16 cellular contexts compared by ENCODE assay signal in the genomic region with DNA sequence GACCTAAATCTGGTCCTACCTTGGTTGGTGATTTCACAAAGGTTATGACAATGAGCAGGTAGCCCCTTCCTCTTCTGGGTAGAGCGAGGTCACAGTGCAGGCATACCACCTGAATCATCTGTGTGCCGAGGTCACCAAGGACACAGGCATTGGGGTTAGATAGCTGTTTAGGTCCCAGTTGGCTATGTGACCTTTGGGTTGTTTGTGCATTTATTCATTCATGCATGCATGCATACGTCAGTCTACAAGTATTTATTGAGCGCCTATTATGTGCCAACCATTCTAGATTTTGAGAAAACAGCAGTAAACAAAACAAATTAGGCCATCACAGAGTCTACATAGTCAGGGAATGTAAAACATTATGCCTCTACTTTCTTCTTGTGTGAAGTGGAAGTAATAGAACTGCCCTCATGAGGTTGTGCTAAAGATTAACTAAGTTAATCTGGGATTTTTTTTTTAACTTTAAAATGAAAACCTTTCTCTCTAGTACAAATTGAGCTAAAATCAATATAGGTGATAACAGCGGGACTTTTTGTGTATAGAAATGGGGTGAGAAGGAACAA.
DNase-seq lines count a peak whose midpoint lies in the region; ATAC-seq, FAIRE-seq and TF ChIP-seq lines count a peak whose summit lies in the region.
"Had no signal": no experiment of that assay in that cellular context is flagged by ENCODE, and none has a peak within 500 bp of the region (broad histone marks: within the 10 kb centered on the region; RNA-seq: fewer than 3 reads in every experiment).

No MANE protein-coding gene starts in this region.

- intact Hi-C loops in Calu3 (cut with micrococcal nuclease; ENCODE audit: unreplicated experiment) (loop anchor here (5.0 kb wide), 1 partner anchor 102 kb away; no protein-coding TSS in a partner anchor), body of pancreas (cut with DNase I) (no loop called here), pancreas (cut with DNase I) (no loop called here), stomach (cut with DNase I; ENCODE audit: low total_unique reads) (no loop called here)

- 49% methylated on average over 5 of the region's 5 CpGs for WGBS in body of pancreas, 2 donors
- WGBS in pancreas, 2 donors: 42 to 43% methylated on average over 5 of the region's 5 CpGs
- 40 to 74% (median 58%) methylated on average over 5 of the region's 5 CpGs for WGBS in stomach, 5 donors

- TF ChIP-seq POLR2A in body of pancreas (IDR thresholded peaks at IDR 0.05) (no peak), stomach (IDR thresholded peaks at IDR 0.05) (no peak)

- CTCF ChIA-PET in Calu3 (lab: Charles Lee): interaction anchor here (0.5 to 1.2 kb wide), 5 partner anchors 9 to 86 kb away, joined by 3 to 4 read pairs (median 4); no protein-coding TSS in a partner anchor

- TF ChIP-seq CTCF in Calu3 (IDR thresholded peaks at IDR 0.05; ENCODE audit: unreplicated experiment): no peak
- no peak for TF ChIP-seq CTCF in body of pancreas (IDR thresholded peaks at IDR 0.05)
- TF ChIP-seq CTCF in pancreas (IDR thresholded peaks at IDR 0.05): no peak
- no peak for TF ChIP-seq CTCF in stomach (IDR thresholded peaks at IDR 0.05)

- peak overlapping the region; percentile 28 for H3K27ac Mint-ChIP-seq in Calu3 (ENCODE audit: unreplicated experiment)
- H3K27ac Mint-ChIP-seq: B cell; CD8-positive, alpha-beta T cell had no signal

- BruUV-seq in Calu3 (replicated peaks; lab: Mats Ljungman, UMichigan): no TSS peak

- H3K27me3 ChIP-seq in body of pancreas: no peaks in the 10 kb centered on the region
- no peaks in the 10 kb centered on the region for H3K27me3 ChIP-seq in pancreas
- no peaks in the 10 kb centered on the region for H3K27me3 ChIP-seq in stomach
- H3K27me3 ChIP-seq: BLaER1 treated with 17β-estradiol and CSF1 and Interleukin-3, amounts not matched to agents 10 nM and 100 nM had no signal

- no peaks in the 10 kb centered on the region for H3K9me3 ChIP-seq in body of pancreas
- H3K9me3 ChIP-seq in pancreas: no peaks in the 10 kb centered on the region
- no peaks in the 10 kb centered on the region for H3K9me3 ChIP-seq in stomach
- H3K9me3 ChIP-seq: A549; BLaER1 treated with 17β-estradiol and CSF1 and Interleukin-3, amounts not matched to agents 10 nM and 100 nM had no signal

- no peak overlapping the region for H3K4me3 Mint-ChIP-seq in Calu3 (ENCODE audit: low read depth, unreplicated experiment)
- H3K4me3 Mint-ChIP-seq: B cell; CD8-positive, alpha-beta T cell had no signal

- no peaks in the 10 kb centered on the region for H3K27me3 Mint-ChIP-seq in Calu3 (ENCODE audit: unreplicated experiment)
- H3K27me3 Mint-ChIP-seq: B cell had no signal

- FAIRE-seq in pancreas (lab: Jason Lieb, UNC): no peak
- FAIRE-seq: A549 had no signal

- DNase-seq in Calu3: no peak
- no peak for DNase-seq in body of pancreas
- no peak for DNase-seq in pancreas
- no peak for DNase-seq in stomach
- DNase-seq in superior temporal gyrus (ENCODE audit: extremely low spot score): no peak
- DNase-seq: CD8-positive, alpha-beta T cell; DMS79; GDM1; HCEC 1CT had no signal

- no peak for TF ChIP-seq EP300 in stomach (IDR thresholded peaks at IDR 0.05)

- H3K4me3 ChIP-seq in body of pancreas (no peak overlapping the region), pancreas (no peak overlapping the region), stomach (no peak overlapping the region)
- H3K4me3 ChIP-seq: A549; BLaER1 treated with 17β-estradiol and CSF1 and Interleukin-3, amounts not matched to agents 10 nM and 100 nM had no signal

- no peaks in the 10 kb centered on the region for H3K9me3 Mint-ChIP-seq in Calu3 (ENCODE audit: low read depth, unreplicated experiment)
- H3K9me3 Mint-ChIP-seq: CD8-positive, alpha-beta T cell had no signal

- H3K4me1 ChIP-seq in body of pancreas: peaks cover 35% of the 10 kb centered on the region
- peaks cover 8 to 27% (median 25%) of the 10 kb centered on the region in 3 donors for H3K4me1 ChIP-seq in pancreas
- peaks cover 3 to 51% (median 27%) of the 10 kb centered on the region in 4 donors for H3K4me1 ChIP-seq in stomach
- H3K4me1 ChIP-seq: BLaER1 treated with 17β-estradiol and CSF1 and Interleukin-3, amounts not matched to agents 10 nM and 100 nM had no signal

- H3K27ac ChIP-seq in body of pancreas (peak overlapping the region in 2 of 4 donors; percentile 43 to 56), pancreas (peak overlapping the region in 2 of 4 donors; percentile 38 to 50), stomach (peak overlapping the region; percentile 20 to 73 (median 56))
- H3K27ac ChIP-seq: 22Rv1; A549; BLaER1 treated with 17β-estradiol and CSF1 and Interleukin-3, amounts not matched to agents 10 nM and 100 nM; HL-60 had no signal

- H3K36me3 Mint-ChIP-seq in Calu3 (ENCODE audit: insufficient read depth, unreplicated experiment): no peaks in the 10 kb centered on the region

- ATAC-seq in body of pancreas (peak; percentile 63), pancreas (peak in 3 of 4 donors; percentile 40 to 70 (median 67)), GM19467 (IDR thresholded peaks at IDR 0.05; ENCODE audit: unreplicated experiment) (no peak), GM21529 (IDR thresholded peaks at IDR 0.05; ENCODE audit: unreplicated experiment) (no peak)
- ATAC-seq: A549; CD8-positive, alpha-beta T cell had no signal

- H3K4me1 Mint-ChIP-seq in Calu3 (ENCODE audit: low read depth, unreplicated experiment): peaks cover 35% of the 10 kb centered on the region
- H3K4me1 Mint-ChIP-seq: B cell had no signal

- no peaks in the 10 kb centered on the region for H3K36me3 ChIP-seq in body of pancreas (replicated peaks in 1 of 2; ENCODE audit: insufficient read depth in 1 of 2, low read depth in 2 of 2)
- H3K36me3 ChIP-seq in pancreas: no peaks in the 10 kb centered on the region
- H3K36me3 ChIP-seq in stomach: no peaks in the 10 kb centered on the region

Comparison
In these comparisons a context has a peak if more than half of its experiments do, and no peak if none do; other contexts are left out.
1. ATAC-seq: peak in body of pancreas (single experiment) and pancreas (3 of 4); none in GM19467 (single experiment) and GM21529 (single experiment).